ENCODE assay signal across 2 cellular contexts in the genomic region with DNA sequence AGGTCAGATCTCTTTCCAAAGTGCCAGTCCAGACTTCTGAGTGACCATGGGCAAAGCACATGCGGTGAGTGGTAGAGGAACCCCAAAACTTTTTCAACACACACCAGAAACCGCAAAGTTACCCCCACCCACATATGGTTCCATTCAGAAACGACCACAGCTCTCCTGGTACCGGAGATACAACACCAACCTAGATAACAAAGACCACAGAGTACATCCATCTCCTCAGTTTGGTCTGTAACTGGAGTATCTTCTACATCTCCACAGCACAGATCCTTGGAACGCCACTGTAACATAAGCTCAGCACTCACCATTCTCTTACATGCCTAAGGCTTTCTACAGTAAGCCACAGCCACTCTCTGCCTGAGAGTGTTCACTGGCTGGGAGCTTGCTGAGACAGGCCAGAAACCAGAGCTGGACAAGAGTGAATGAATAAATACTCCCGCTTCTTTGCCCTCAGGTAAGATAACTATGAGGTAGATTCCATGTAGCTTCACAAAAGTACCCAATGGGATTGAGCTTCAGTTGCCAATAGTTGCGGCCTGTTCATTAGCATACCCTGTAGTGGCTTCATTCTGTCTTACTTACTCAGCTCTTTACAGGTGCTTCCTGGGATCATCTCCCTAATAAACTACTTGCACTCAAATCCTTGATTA.
TF ChIP-seq lines count a peak whose summit lies in the region.

No MANE protein-coding gene starts in this region.

TF ChIP-seq in HepG2, 621 proteins besides CTCF, POLR2A, EP300 and RAD21 (continued from another document):
- TF ChIP-seq, protein P1, sequence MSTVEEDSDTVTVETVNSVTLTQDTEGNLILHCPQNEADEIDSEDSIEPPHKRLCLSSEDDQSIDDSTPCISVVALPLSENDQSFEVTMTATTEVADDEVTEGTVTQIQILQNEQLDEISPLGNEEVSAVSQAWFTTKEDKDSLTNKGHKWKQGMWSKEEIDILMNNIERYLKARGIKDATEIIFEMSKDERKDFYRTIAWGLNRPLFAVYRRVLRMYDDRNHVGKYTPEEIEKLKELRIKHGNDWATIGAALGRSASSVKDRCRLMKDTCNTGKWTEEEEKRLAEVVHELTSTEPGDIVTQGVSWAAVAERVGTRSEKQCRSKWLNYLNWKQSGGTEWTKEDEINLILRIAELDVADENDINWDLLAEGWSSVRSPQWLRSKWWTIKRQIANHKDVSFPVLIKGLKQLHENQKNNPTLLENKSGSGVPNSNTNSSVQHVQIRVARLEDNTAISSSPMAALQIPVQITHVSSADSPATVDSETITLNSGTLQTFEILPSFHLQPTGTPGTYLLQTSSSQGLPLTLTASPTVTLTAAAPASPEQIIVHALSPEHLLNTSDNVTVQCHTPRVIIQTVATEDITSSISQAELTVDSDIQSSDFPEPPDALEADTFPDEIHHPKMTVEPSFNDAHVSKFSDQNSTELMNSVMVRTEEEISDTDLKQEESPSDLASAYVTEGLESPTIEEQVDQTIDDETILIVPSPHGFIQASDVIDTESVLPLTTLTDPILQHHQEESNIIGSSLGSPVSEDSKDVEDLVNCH (CRISPR knock-in tag; IDR thresholded peaks at IDR 0.05) = no peak
- TF ChIP-seq NCOR1 (IDR thresholded peaks at IDR 0.05; ENCODE audit: borderline replicate concordance, low read length) (no peak), SAFB2 (CRISPR knock-in tag; IDR thresholded peaks at IDR 0.05; ENCODE audit: borderline replicate concordance, low read depth) (no peak), ZNF543 (CRISPR knock-in tag; IDR thresholded peaks at IDR 0.05) (no peak), TBX2 (CRISPR knock-in tag; IDR thresholded peaks at IDR 0.05; ENCODE audit: borderline replicate concordance) (no peak), ZEB1 (IDR thresholded peaks at IDR 0.05; ENCODE audit: insufficient replicate concordance, low read depth) (no peak)

TF ChIP-seq in WTC11, 78 proteins besides CTCF, POLR2A, EP300 and RAD21 (continued from another document):
- no peak for TF ChIP-seq ZNF512 (CRISPR knock-in tag; IDR thresholded peaks at IDR 0.05; ENCODE audit: borderline replicate concordance)
- TF ChIP-seq JAZF1 (CRISPR knock-in tag; IDR thresholded peaks at IDR 0.05) = no peak
- TF ChIP-seq SMAD4 (CRISPR knock-in tag; IDR thresholded peaks at IDR 0.05) = no peak
